Comparison of ENCODE assay signal across 1 cellular context in the genomic region with DNA sequence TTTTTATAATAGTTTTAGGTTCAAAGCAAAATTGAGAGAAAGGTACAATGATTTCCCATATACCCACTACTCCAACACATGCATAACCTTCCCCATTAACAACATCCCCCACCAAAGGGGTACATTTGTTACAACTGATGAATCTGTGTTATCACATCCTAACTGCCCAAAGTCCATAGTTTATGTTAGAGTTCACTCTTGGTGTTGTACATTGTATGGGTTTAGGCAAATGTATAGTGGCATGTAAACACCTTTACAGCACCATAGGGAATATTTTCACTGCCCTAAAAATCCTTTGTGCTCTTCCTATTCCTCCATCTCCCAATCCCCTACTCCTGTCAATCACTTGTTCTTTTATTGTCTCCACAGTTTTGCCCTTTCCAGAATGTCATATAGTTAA.
TF ChIP-seq lines count a peak whose summit lies in the region.

No MANE protein-coding gene starts in this region.

TF ChIP-seq in HepG2, 621 proteins besides CTCF, POLR2A, EP300 and RAD21 (continued from another document):
- TF ChIP-seq, protein P1, sequence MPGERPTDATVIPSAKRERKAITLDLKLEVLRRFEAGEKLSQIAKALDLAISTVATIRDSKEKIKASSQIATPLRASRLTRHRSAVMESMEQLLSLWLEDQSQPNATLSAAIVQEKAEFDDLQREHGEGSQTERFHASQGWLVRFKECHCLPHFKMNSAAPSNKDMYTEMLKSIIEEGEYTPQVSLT (CRISPR knock-in tag; IDR thresholded peaks at IDR 0.05; ENCODE audit: borderline replicate concordance, low read depth) = no peak
- TF ChIP-seq KLF15 (CRISPR knock-in tag; IDR thresholded peaks at IDR 0.05; ENCODE audit: borderline replicate concordance) = no peak
- no peak for TF ChIP-seq TOE1 (CRISPR knock-in tag; IDR thresholded peaks at IDR 0.05)
- TF ChIP-seq, protein P2, sequence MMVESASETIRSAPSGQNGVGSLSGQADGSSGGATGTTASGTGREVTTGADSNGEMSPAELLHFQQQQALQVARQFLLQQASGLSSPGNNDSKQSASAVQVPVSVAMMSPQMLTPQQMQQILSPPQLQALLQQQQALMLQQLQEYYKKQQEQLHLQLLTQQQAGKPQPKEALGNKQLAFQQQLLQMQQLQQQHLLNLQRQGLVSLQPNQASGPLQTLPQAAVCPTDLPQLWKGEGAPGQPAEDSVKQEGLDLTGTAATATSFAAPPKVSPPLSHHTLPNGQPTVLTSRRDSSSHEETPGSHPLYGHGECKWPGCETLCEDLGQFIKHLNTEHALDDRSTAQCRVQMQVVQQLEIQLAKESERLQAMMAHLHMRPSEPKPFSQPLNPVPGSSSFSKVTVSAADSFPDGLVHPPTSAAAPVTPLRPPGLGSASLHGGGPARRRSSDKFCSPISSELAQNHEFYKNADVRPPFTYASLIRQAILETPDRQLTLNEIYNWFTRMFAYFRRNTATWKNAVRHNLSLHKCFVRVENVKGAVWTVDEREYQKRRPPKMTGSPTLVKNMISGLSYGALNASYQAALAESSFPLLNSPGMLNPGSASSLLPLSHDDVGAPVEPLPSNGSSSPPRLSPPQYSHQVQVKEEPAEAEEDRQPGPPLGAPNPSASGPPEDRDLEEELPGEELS (CRISPR knock-in tag; IDR thresholded peaks at IDR 0.05) = 0 out of 2 replicates have a peak, but pooled peaks have one; percentile 26
- TF ChIP-seq SMC3 (IDR thresholded peaks at IDR 0.05; ENCODE audit: low read length) = no peak
- TF ChIP-seq ZNF256 (CRISPR knock-in tag; conservative IDR thresholded peaks at IDR 0.05) = no peak
- TF ChIP-seq, protein P3, sequence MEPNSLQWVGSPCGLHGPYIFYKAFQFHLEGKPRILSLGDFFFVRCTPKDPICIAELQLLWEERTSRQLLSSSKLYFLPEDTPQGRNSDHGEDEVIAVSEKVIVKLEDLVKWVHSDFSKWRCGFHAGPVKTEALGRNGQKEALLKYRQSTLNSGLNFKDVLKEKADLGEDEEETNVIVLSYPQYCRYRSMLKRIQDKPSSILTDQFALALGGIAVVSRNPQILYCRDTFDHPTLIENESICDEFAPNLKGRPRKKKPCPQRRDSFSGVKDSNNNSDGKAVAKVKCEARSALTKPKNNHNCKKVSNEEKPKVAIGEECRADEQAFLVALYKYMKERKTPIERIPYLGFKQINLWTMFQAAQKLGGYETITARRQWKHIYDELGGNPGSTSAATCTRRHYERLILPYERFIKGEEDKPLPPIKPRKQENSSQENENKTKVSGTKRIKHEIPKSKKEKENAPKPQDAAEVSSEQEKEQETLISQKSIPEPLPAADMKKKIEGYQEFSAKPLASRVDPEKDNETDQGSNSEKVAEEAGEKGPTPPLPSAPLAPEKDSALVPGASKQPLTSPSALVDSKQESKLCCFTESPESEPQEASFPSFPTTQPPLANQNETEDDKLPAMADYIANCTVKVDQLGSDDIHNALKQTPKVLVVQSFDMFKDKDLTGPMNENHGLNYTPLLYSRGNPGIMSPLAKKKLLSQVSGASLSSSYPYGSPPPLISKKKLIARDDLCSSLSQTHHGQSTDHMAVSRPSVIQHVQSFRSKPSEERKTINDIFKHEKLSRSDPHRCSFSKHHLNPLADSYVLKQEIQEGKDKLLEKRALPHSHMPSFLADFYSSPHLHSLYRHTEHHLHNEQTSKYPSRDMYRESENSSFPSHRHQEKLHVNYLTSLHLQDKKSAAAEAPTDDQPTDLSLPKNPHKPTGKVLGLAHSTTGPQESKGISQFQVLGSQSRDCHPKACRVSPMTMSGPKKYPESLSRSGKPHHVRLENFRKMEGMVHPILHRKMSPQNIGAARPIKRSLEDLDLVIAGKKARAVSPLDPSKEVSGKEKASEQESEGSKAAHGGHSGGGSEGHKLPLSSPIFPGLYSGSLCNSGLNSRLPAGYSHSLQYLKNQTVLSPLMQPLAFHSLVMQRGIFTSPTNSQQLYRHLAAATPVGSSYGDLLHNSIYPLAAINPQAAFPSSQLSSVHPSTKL (CRISPR knock-in tag; IDR thresholded peaks at IDR 0.05) = peak; percentile 46; the same call in 1 of the 2 replicates
- no peak for TF ChIP-seq ZNF556 (CRISPR knock-in tag; IDR thresholded peaks at IDR 0.05; ENCODE audit: borderline replicate concordance)
- TF ChIP-seq, protein P4, sequence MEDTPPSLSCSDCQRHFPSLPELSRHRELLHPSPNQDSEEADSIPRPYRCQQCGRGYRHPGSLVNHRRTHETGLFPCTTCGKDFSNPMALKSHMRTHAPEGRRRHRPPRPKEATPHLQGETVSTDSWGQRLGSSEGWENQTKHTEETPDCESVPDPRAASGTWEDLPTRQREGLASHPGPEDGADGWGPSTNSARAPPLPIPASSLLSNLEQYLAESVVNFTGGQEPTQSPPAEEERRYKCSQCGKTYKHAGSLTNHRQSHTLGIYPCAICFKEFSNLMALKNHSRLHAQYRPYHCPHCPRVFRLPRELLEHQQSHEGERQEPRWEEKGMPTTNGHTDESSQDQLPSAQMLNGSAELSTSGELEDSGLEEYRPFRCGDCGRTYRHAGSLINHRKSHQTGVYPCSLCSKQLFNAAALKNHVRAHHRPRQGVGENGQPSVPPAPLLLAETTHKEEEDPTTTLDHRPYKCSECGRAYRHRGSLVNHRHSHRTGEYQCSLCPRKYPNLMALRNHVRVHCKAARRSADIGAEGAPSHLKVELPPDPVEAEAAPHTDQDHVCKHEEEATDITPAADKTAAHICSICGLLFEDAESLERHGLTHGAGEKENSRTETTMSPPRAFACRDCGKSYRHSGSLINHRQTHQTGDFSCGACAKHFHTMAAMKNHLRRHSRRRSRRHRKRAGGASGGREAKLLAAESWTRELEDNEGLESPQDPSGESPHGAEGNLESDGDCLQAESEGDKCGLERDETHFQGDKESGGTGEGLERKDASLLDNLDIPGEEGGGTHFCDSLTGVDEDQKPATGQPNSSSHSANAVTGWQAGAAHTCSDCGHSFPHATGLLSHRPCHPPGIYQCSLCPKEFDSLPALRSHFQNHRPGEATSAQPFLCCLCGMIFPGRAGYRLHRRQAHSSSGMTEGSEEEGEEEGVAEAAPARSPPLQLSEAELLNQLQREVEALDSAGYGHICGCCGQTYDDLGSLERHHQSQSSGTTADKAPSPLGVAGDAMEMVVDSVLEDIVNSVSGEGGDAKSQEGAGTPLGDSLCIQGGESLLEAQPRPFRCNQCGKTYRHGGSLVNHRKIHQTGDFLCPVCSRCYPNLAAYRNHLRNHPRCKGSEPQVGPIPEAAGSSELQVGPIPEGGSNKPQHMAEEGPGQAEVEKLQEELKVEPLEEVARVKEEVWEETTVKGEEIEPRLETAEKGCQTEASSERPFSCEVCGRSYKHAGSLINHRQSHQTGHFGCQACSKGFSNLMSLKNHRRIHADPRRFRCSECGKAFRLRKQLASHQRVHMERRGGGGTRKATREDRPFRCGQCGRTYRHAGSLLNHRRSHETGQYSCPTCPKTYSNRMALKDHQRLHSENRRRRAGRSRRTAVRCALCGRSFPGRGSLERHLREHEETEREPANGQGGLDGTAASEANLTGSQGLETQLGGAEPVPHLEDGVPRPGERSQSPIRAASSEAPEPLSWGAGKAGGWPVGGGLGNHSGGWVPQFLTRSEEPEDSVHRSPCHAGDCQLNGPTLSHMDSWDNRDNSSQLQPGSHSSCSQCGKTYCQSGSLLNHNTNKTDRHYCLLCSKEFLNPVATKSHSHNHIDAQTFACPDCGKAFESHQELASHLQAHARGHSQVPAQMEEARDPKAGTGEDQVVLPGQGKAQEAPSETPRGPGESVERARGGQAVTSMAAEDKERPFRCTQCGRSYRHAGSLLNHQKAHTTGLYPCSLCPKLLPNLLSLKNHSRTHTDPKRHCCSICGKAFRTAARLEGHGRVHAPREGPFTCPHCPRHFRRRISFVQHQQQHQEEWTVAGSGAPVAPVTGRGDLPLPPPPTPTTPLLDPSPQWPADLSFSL (CRISPR knock-in tag; IDR thresholded peaks at IDR 0.05) = no peak
- TF ChIP-seq SOX5 (CRISPR knock-in tag; IDR thresholded peaks at IDR 0.05; ENCODE audit: borderline replicate concordance) = peak; percentile 12; the same call in 1 of the 2 replicates
- TF ChIP-seq, protein P5, sequence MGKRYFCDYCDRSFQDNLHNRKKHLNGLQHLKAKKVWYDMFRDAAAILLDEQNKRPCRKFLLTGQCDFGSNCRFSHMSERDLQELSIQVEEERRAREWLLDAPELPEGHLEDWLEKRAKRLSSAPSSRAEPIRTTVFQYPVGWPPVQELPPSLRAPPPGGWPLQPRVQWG (CRISPR knock-in tag; IDR thresholded peaks at IDR 0.05; ENCODE audit: borderline replicate concordance, low read depth) = no peak
- TF ChIP-seq, protein P6, sequence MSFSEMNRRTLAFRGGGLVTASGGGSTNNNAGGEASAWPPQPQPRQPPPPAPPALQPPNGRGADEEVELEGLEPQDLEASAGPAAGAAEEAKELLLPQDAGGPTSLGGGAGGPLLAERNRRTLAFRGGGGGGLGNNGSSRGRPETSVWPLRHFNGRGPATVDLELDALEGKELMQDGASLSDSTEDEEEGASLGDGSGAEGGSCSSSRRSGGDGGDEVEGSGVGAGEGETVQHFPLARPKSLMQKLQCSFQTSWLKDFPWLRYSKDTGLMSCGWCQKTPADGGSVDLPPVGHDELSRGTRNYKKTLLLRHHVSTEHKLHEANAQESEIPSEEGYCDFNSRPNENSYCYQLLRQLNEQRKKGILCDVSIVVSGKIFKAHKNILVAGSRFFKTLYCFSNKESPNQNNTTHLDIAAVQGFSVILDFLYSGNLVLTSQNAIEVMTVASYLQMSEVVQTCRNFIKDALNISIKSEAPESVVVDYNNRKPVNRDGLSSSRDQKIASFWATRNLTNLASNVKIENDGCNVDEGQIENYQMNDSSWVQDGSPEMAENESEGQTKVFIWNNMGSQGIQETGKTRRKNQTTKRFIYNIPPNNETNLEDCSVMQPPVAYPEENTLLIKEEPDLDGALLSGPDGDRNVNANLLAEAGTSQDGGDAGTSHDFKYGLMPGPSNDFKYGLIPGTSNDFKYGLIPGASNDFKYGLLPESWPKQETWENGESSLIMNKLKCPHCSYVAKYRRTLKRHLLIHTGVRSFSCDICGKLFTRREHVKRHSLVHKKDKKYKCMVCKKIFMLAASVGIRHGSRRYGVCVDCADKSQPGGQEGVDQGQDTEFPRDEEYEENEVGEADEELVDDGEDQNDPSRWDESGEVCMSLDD (CRISPR knock-in tag; IDR thresholded peaks at IDR 0.05; ENCODE audit: borderline replicate concordance) = no peak
- TF ChIP-seq PHB2 (IDR thresholded peaks at IDR 0.05; ENCODE audit: partially characterized antibody) = no peak
- TF ChIP-seq, protein P7, sequence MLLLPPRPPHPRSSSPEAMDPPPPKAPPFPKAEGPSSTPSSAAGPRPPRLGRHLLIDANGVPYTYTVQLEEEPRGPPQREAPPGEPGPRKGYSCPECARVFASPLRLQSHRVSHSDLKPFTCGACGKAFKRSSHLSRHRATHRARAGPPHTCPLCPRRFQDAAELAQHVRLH (CRISPR knock-in tag; IDR thresholded peaks at IDR 0.05; ENCODE audit: borderline replicate concordance, low read depth) = no peak
- TF ChIP-seq HNRNPH1 (optimal IDR thresholded peaks at IDR 0.05; ENCODE audit: low read depth, low read length) = no peak
- TF ChIP-seq ZNF7 (CRISPR knock-in tag; IDR thresholded peaks at IDR 0.05) = no peak
- TF ChIP-seq, protein P8, sequence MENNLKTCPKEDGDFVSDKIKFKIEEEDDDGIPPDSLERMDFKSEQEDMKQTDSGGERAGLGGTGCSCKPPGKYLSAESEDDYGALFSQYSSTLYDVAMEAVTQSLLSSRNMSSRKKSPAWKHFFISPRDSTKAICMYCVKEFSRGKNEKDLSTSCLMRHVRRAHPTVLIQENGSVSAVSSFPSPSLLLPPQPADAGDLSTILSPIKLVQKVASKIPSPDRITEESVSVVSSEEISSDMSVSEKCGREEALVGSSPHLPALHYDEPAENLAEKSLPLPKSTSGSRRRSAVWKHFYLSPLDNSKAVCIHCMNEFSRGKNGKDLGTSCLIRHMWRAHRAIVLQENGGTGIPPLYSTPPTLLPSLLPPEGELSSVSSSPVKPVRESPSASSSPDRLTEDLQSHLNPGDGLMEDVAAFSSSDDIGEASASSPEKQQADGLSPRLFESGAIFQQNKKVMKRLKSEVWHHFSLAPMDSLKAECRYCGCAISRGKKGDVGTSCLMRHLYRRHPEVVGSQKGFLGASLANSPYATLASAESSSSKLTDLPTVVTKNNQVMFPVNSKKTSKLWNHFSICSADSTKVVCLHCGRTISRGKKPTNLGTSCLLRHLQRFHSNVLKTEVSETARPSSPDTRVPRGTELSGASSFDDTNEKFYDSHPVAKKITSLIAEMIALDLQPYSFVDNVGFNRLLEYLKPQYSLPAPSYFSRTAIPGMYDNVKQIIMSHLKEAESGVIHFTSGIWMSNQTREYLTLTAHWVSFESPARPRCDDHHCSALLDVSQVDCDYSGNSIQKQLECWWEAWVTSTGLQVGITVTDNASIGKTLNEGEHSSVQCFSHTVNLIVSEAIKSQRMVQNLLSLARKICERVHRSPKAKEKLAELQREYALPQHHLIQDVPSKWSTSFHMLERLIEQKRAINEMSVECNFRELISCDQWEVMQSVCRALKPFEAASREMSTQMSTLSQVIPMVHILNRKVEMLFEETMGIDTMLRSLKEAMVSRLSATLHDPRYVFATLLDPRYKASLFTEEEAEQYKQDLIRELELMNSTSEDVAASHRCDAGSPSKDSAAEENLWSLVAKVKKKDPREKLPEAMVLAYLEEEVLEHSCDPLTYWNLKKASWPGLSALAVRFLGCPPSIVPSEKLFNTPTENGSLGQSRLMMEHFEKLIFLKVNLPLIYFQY (CRISPR knock-in tag; IDR thresholded peaks at IDR 0.05; ENCODE audit: borderline replicate concordance) = no peak
- TF ChIP-seq, protein P9, sequence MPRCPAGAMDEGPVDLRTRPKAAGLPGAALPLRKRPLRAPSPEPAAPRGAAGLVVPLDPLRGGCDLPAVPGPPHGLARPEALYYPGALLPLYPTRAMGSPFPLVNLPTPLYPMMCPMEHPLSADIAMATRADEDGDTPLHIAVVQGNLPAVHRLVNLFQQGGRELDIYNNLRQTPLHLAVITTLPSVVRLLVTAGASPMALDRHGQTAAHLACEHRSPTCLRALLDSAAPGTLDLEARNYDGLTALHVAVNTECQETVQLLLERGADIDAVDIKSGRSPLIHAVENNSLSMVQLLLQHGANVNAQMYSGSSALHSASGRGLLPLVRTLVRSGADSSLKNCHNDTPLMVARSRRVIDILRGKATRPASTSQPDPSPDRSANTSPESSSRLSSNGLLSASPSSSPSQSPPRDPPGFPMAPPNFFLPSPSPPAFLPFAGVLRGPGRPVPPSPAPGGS (CRISPR knock-in tag; IDR thresholded peaks at IDR 0.05) = no peak
- no peak for TF ChIP-seq ZFP36L1 (CRISPR knock-in tag; IDR thresholded peaks at IDR 0.05)
- TF ChIP-seq ZNF709 (CRISPR knock-in tag; IDR thresholded peaks at IDR 0.05) = no peak
- no peak for TF ChIP-seq ZSCAN9 (CRISPR knock-in tag; IDR thresholded peaks at IDR 0.05; ENCODE audit: borderline replicate concordance)
TF ChIP-seq in HepG2: peak in this region for 12.
